Comparison of ENCODE assay signal across 12 cellular contexts in the genomic region with DNA sequence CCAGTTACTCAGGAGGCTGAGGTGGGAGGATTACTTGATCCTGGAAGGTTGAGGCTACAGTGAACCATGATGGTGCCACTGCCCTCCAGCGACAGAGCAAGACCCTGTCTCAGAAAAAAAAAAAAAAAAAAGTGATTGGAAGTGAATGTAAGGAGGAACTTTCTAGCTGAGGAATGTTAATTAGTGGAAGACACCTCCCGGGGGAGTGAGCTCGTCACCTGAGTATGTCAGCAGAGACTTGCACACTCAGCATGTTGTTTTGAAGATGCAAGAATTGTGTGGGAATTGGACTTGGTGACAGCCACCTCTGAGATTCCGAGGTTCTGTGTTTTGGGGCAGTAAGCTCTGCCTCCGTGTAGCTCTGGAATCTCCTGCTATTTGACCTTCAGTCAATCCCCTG. TPM values are rescaled to one million over a fixed set of nuclear protein-coding genes. Genes with fewer than 3 reads are reported as not detected.
DNase-seq lines count a peak whose midpoint lies in the region; ATAC-seq and TF ChIP-seq lines count a peak whose summit lies in the region.
"Had no signal": no experiment of that assay in that cellular context is flagged by ENCODE, and none has a peak within 500 bp of the region (broad histone marks: within the 10 kb centered on the region; RNA-seq: fewer than 3 reads in every experiment).

No MANE protein-coding gene starts in this region.

- H2BK120ac ChIP-seq in IMR-90 (ENCODE audit: low read depth, low read length) = peak overlapping the region; percentile 48
- no peak overlapping the region for H2BK120ac ChIP-seq in mesendoderm (ENCODE audit: low read depth, low read length)

- H3K4me1 ChIP-seq in IMR-90 (ENCODE audit: control insufficient read depth, insufficient read depth, low read length) = peaks cover 40% of the 10 kb centered on the region
- H3K4me1 ChIP-seq in mesendoderm (ENCODE audit: control insufficient read depth, low read depth, low read length) = peaks cover 22% of the 10 kb centered on the region
- peaks cover 43 to 77% (median 73%) of the 10 kb centered on the region in 5 donors for H3K4me1 ChIP-seq in subcutaneous abdominal adipose tissue (ENCODE audit: control insufficient read depth in 5 of 5, insufficient read depth in 5 of 5, low read length in 5 of 5)

- H3K18ac ChIP-seq in IMR-90 (ENCODE audit: low read depth, low read length) = peak overlapping the region; percentile 58
- H3K18ac ChIP-seq in mesendoderm (ENCODE audit: low read length) = peak overlapping the region; percentile 0

- dilution Hi-C loops in IMR-90 (cut with HindIII; ENCODE audit: low sequenced_read_pairs, unreplicated experiment) = no loop called here

- H3K4ac ChIP-seq in IMR-90 (ENCODE audit: low read depth, low read length) = peak overlapping the region; percentile 52
- H3K4ac ChIP-seq in mesendoderm (ENCODE audit: low read depth, low read length) = no peak overlapping the region

- ATAC-seq in IMR-90 (ENCODE audit: low read depth) = no peak
- no peak for ATAC-seq in CD4-positive, alpha-beta T cell (ENCODE audit: poor library complexity)
- ATAC-seq: activated naive CD4-positive, alpha-beta T cell treated with anti-CD3 and anti-CD28 coated beads, Interleukin-2, amount 50 U/mL, for 72 hours; foreskin keratinocyte had no signal

- peak overlapping the region; percentile 60 for H4K91ac ChIP-seq in IMR-90 (ENCODE audit: insufficient read depth, low read depth, low read length)

- H2AK5ac ChIP-seq in IMR-90 (ENCODE audit: low read depth, low read length) = peak overlapping the region; percentile 65; the same call in 1 of the 2 replicates
- H2AK5ac ChIP-seq in mesendoderm (ENCODE audit: low read length) = no peak overlapping the region

- H3K4me1 Mint-ChIP-seq in CD4-positive, alpha-beta T cell (ENCODE audit: low read depth) = no peaks in the 10 kb centered on the region
- H3K4me1 Mint-ChIP-seq: CD4-positive, alpha-beta memory T cell had no signal

- peaks cover 39% of the 10 kb centered on the region for H4K20me1 ChIP-seq in IMR-90 (ENCODE audit: insufficient read depth, low read length)

- WGBS in IMR-90 (ENCODE audit: extremely low coverage in 2 of 2, insufficient read length in 1 of 2), 2 experiments = 83% methylated on average over 4 of the region's 5 CpGs; no CpG with 5 or more reads in 1 of the 2 experiments
- no CpG with 5 or more reads among the region's 5 CpGs for WGBS in mesendoderm (ENCODE audit: extremely low coverage, insufficient coverage, low lambda C conversion rate)

- no peak overlapping the region for H3K4me3 Mint-ChIP-seq in CD4-positive, alpha-beta T cell
- H3K4me3 Mint-ChIP-seq: CD4-positive, alpha-beta memory T cell had no signal

- H3K23ac ChIP-seq in IMR-90 (ENCODE audit: low read depth, low read length) (peak overlapping the region; percentile 39; the same call in 1 of the 2 replicates), mesendoderm (ENCODE audit: low read length) (no peak overlapping the region)

- in situ Hi-C loops in IMR-90 (cut with MboI; ENCODE audit: low sequenced_read_pairs) = no loop called here

- H2BK20ac ChIP-seq in IMR-90 (ENCODE audit: low read depth, low read length) = peak overlapping the region; percentile 6; the same call in 1 of the 2 replicates

- intact Hi-C loops in IMR-90 (cut with micrococcal nuclease) = loop anchor here (5.0 kb wide), 1 partner anchor 172 kb away; no protein-coding TSS in a partner anchor
- intact Hi-C loops in CD4-positive, alpha-beta T cell (cut with DNase I, micrococcal nuclease) = no loop called here

- no peak for TF ChIP-seq RAD21 in IMR-90 (IDR thresholded peaks at IDR 0.05; ENCODE audit: low read length)

- CTCF ChIA-PET in IMR-90 (lab: Yijun Ruan, JAX) = interaction anchor here (0.6 to 1.1 kb wide), 2 partner anchors 14 to 99 kb away, joined by 3 read pairs; no protein-coding TSS in a partner anchor
- CTCF ChIA-PET in CD4-positive, alpha-beta T cell (lab: Charles Lee) = no interaction called here

- H4K5ac ChIP-seq in IMR-90 (ENCODE audit: low read depth, low read length) (peak overlapping the region; percentile 17; the same call in 1 of the 2 replicates), mesendoderm (ENCODE audit: low read length) (no peak overlapping the region)

- H3K36me3 Mint-ChIP-seq in CD4-positive, alpha-beta T cell (ENCODE audit: low read depth) = no peaks in the 10 kb centered on the region
- H3K36me3 Mint-ChIP-seq: activated naive CD4-positive, alpha-beta T cell treated with anti-CD3 and anti-CD28 coated beads, Interleukin-2, amount 50 U/mL, for 72 hours; CD4-positive, alpha-beta memory T cell had no signal

- peaks cover 16% of the 10 kb centered on the region for H3K36me3 ChIP-seq in IMR-90 (ENCODE audit: control insufficient read depth, insufficient read depth, low read length)
- no peaks in the 10 kb centered on the region for H3K36me3 ChIP-seq in mesendoderm (ENCODE audit: control insufficient read depth, insufficient read depth, low read length)
- peaks cover 0 to 14% (median 9%) of the 10 kb centered on the region in 5 donors for H3K36me3 ChIP-seq in subcutaneous abdominal adipose tissue (ENCODE audit: control insufficient read depth in 5 of 5, insufficient read depth in 5 of 5, low read length in 5 of 5)

- POLR2A ChIA-PET in IMR-90 (lab: Charles Lee; ENCODE audit: unreplicated experiment) = interaction anchor here (1.0 kb wide), 1 partner anchor 10 kb away, joined by 3 read pairs; no protein-coding TSS in a partner anchor
- POLR2A ChIA-PET in CD4-positive, alpha-beta T cell (lab: Charles Lee) = no interaction called here

- H3K4me2 ChIP-seq in IMR-90 (ENCODE audit: low read depth, low read length) = peak overlapping the region; percentile 19
- H3K4me2 ChIP-seq in mesendoderm (ENCODE audit: low read length) = no peak overlapping the region

- H3K27ac Mint-ChIP-seq in CD4-positive, alpha-beta T cell = no peak overlapping the region
- H3K27ac Mint-ChIP-seq: activated naive CD4-positive, alpha-beta T cell treated with anti-CD3 and anti-CD28 coated beads, Interleukin-2, amount 50 U/mL, for 72 hours; CD4-positive, alpha-beta memory T cell had no signal

- no peaks in the 10 kb centered on the region for H3K9me3 Mint-ChIP-seq in CD4-positive, alpha-beta T cell
- H3K9me3 Mint-ChIP-seq: activated naive CD4-positive, alpha-beta T cell treated with anti-CD3 and anti-CD28 coated beads, Interleukin-2, amount 50 U/mL, for 72 hours; CD4-positive, alpha-beta memory T cell had no signal

- H4K8ac ChIP-seq in IMR-90 (ENCODE audit: low read depth in 2 of 2, low read length in 2 of 2) (peak overlapping the region; percentile 11 to 43; a peak in 1 of 4 replicates), mesendoderm (ENCODE audit: low read depth, low read length) (no peak overlapping the region)

- H3K56ac ChIP-seq in IMR-90 (ENCODE audit: extremely low read depth, insufficient read depth, low read length) (no peak overlapping the region), mesendoderm (ENCODE audit: low read length) (no peak overlapping the region)

- no TSS peak for BruUV-seq in IMR-90 (replicated peaks; lab: Mats Ljungman, UMichigan)

- H3K27ac ChIP-seq in IMR-90 (ENCODE audit: insufficient read depth, low read length) (no peak overlapping the region; the same call in 1 of the 2 replicates), cingulate gyrus (ENCODE audit: low read depth, low read length) (peak overlapping the region; percentile 49), mesendoderm (ENCODE audit: low read depth, low read length) (peak overlapping the region; percentile 15), subcutaneous abdominal adipose tissue (ENCODE audit: low read depth, low read length) (peak overlapping the region; percentile 98)
- no peak overlapping the region for H3K27ac ChIP-seq in CD4-positive, alpha-beta T cell (ENCODE audit: low read depth, low read length)
- H3K27ac ChIP-seq: foreskin keratinocyte had no signal

- H3K27me3 ChIP-seq in IMR-90 (ENCODE audit: control insufficient read depth, insufficient read depth, low read length) (no peaks in the 10 kb centered on the region), mesendoderm (ENCODE audit: insufficient read depth, low read length, poor library complexity) (no peaks in the 10 kb centered on the region), subcutaneous abdominal adipose tissue (ENCODE audit: control insufficient read depth in 5 of 5, insufficient read depth in 4 of 5, low read length in 5 of 5) (no peaks in the 10 kb centered on the region)
- H3K27me3 ChIP-seq in CD4-positive, alpha-beta T cell (ENCODE audit: control insufficient read depth, insufficient read depth, low read length) = no peaks in the 10 kb centered on the region
- H3K27me3 ChIP-seq: foreskin keratinocyte had no signal

- H3K79me1 ChIP-seq in IMR-90 (ENCODE audit: low read depth in 1 of 2, low read length in 2 of 2) (peaks cover 19 to 63% of the 10 kb centered on the region in 2 experiments), mesendoderm (ENCODE audit: low read length) (no peaks in the 10 kb centered on the region)

- DNase-seq in IMR-90 (no peak), mesendoderm (peak; percentile 94), NCI-H1417 treated with DMSO at 0.1 percent for 48 hours (lab: John Stamatoyannopoulos, UW) (no peak), C1 segment of cervical spinal cord (lab: John Stamatoyannopoulos, UW) (no peak), AML-193 (lab: John Stamatoyannopoulos, UW) (no peak)
- no peak for DNase-seq in CD4-positive, alpha-beta T cell
- DNase-seq: CD4-positive, alpha-beta memory T cell; foreskin keratinocyte; NCI-H510A had no signal

- H2BK5ac ChIP-seq in IMR-90 (ENCODE audit: low read depth, low read length, poor library complexity, severe bottlenecking) (no peak overlapping the region), mesendoderm (ENCODE audit: low read length) (no peak overlapping the region)

- TF ChIP-seq POLR2A in IMR-90 (IDR thresholded peaks at IDR 0.05; ENCODE audit: low read depth, low read length) = no peak

- TF ChIP-seq CTCF in IMR-90 (conservative IDR thresholded peaks at IDR 0.05; ENCODE audit: low read depth, low read length) = no peak
- no peak for TF ChIP-seq CTCF in CD4-positive, alpha-beta T cell (IDR thresholded peaks at IDR 0.05)

- no peak overlapping the region for H2AK9ac ChIP-seq in IMR-90 (replicated peaks; ENCODE audit: low read depth, low read length, poor library complexity)

- H3K9me3 ChIP-seq in IMR-90 (ENCODE audit: control insufficient read depth, insufficient read depth, low read length) (no peaks in the 10 kb centered on the region), subcutaneous abdominal adipose tissue (ENCODE audit: control insufficient read depth in 5 of 5, low read length in 5 of 5) (no peaks in the 10 kb centered on the region)
- no peaks in the 10 kb centered on the region for H3K9me3 ChIP-seq in CD4-positive, alpha-beta T cell (ENCODE audit: control insufficient read depth, low read length)

- peak overlapping the region; percentile 67; the same call in 1 of the 3 replicates for H2BK15ac ChIP-seq in IMR-90 (ENCODE audit: low read depth, low read length)
- H2BK15ac ChIP-seq in mesendoderm (replicated peaks; ENCODE audit: low read depth) = no peak overlapping the region

- H3K4me3 ChIP-seq in IMR-90 (ENCODE audit: insufficient read depth, low read depth, low read length) (no peak overlapping the region), mesendoderm (ENCODE audit: low read length) (no peak overlapping the region), subcutaneous abdominal adipose tissue (ENCODE audit: low read depth in 1 of 5, low read length in 5 of 5) (no peak overlapping the region)

- peak overlapping the region; percentile 24; the same call in 1 of the 2 replicates for H3K9ac ChIP-seq in IMR-90 (ENCODE audit: low read depth, low read length)
- no peak overlapping the region for H3K9ac ChIP-seq in mesendoderm (ENCODE audit: low read length)
- H3K9ac ChIP-seq in subcutaneous abdominal adipose tissue (ENCODE audit: low read length in 5 of 5) = peak overlapping the region in 1 of 5 donors; percentile 44

- no peaks in the 10 kb centered on the region for H3K79me2 ChIP-seq in mesendoderm (ENCODE audit: control insufficient read depth, insufficient read depth, low read length)

- no peaks in the 10 kb centered on the region for H3K27me3 Mint-ChIP-seq in CD4-positive, alpha-beta T cell

- peak overlapping the region; percentile 34 for H3K14ac ChIP-seq in IMR-90 (replicated peaks; ENCODE audit: low read depth, low read length)

- no peak overlapping the region for H2AFZ ChIP-seq in IMR-90 (replicated peaks; ENCODE audit: low read length, poor library complexity)

- peaks cover 32% of the 10 kb centered on the region for H3K9me1 ChIP-seq in IMR-90 (ENCODE audit: insufficient read depth, low read length)

RNA-seq across cellular contexts. Expression of a gene that starts 3.6 kb away (rescaled TPM):
- total RNA-seq in IMR-90 (2012; rRNA removed) = 3.0 and 3.1 TPM in 2 replicates
- polyA plus RNA-seq in IMR-90 (2012; rRNA removed) = 22.6 and 24.8 TPM in 2 replicates
- polyA plus RNA-seq in IMR-90 (2012; cell fraction: cytosol; rRNA removed) = 10.2 and 21.0 TPM in 2 replicates
- polyA plus RNA-seq in IMR-90 (2012; cell fraction: nucleus; rRNA removed; ENCODE audit: low replicate concordance) = 33.0 and 36.8 TPM in 2 replicates
- 1.7 TPM for polyA plus RNA-seq in mesendoderm (2013, experiment 1 of 2)
- polyA plus RNA-seq in mesendoderm (2013, experiment 2 of 2) = 1.6 TPM
- total RNA-seq in CD4-positive, alpha-beta T cell = under 1 TPM; 0.06 to 0.14 TPM
- polyA plus RNA-seq: CD4-positive, alpha-beta memory T cell had no signal

RNA-seq across cellular contexts. Expression of a gene that starts 17.0 kb away (rescaled TPM):
- under 0.01 TPM in 2 replicates for total RNA-seq in IMR-90 (2012; rRNA removed)
- 0.24 TPM in 2 replicates for polyA plus RNA-seq in IMR-90 (2012; rRNA removed)
- 0.02 and 0.04 TPM in 2 replicates for polyA plus RNA-seq in IMR-90 (2012; cell fraction: cytosol; rRNA removed)
- 0.16 and 0.25 TPM in 2 replicates for polyA plus RNA-seq in IMR-90 (2012; cell fraction: nucleus; rRNA removed; ENCODE audit: low replicate concordance)
- 11.8 TPM for polyA plus RNA-seq in mesendoderm (2013, experiment 1 of 2)
- 11.5 TPM for polyA plus RNA-seq in mesendoderm (2013, experiment 2 of 2)
- total RNA-seq in CD4-positive, alpha-beta T cell = not detected
- total RNA-seq: CD4-positive, alpha-beta memory T cell had no signal
- polyA plus RNA-seq: CD4-positive, alpha-beta memory T cell had no signal

RNA-seq across cellular contexts. Expression of a gene that starts 56.8 kb away (rescaled TPM):
- 26.2 and 33.1 TPM in 2 replicates for total RNA-seq in IMR-90 (2012; rRNA removed)
- polyA plus RNA-seq in IMR-90 (2012; rRNA removed) = 30.2 and 34.2 TPM in 2 replicates
- polyA plus RNA-seq in IMR-90 (2012; cell fraction: cytosol; rRNA removed) = 8.5 and 20.5 TPM in 2 replicates
- 14.9 and 73.3 TPM in 2 replicates for polyA plus RNA-seq in IMR-90 (2012; cell fraction: nucleus; rRNA removed; ENCODE audit: low replicate concordance)
- 39.2 TPM for polyA plus RNA-seq in mesendoderm (2013, experiment 1 of 2)
- 39.6 TPM for polyA plus RNA-seq in mesendoderm (2013, experiment 2 of 2)
- 100 to 1,000 TPM in 1 of 2 experiments, 10 to 100 TPM in 1; 98.2 to 101 TPM for total RNA-seq in CD4-positive, alpha-beta T cell

Comparison
In these comparisons a context has a peak if more than half of its experiments do, and no peak if none do; other contexts are left out.
1. H3K27ac ChIP-seq: peak in cingulate gyrus (single experiment), mesendoderm (single experiment) and subcutaneous abdominal adipose tissue (single experiment); none in IMR-90 (single experiment) and CD4-positive, alpha-beta T cell (single experiment).